In the genomic region with DNA sequence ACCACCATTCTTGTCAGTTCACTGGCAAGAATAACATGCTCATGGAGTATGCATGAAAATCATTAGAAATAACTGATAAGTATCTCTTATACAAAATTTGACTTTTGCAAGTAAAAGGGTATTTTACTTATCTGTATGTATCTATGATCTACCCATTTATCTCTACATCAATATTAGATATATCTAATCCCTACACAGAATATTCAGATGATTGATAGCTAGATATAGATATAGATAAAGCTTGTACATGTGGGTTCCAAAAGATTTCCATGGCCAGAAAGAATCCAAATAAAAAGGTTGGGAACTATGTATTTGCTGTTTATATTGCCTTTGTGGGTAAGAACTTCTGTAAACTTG, we compare ENCODE assay signal across 9 cellular contexts.
A peak's percentile ranks its signal among the peaks of the same experiment; 100 is the strongest.
DNase-seq lines count a peak whose midpoint lies in the region; ATAC-seq and TF ChIP-seq lines count a peak whose summit lies in the region.
"Had no signal": no experiment of that assay in that cellular context is flagged by ENCODE, and none has a peak within 500 bp of the region (broad histone marks: within the 10 kb centered on the region; RNA-seq: fewer than 3 reads in every experiment).

No MANE protein-coding gene starts in this region.

- no peaks in the 10 kb centered on the region for H3K36me3 Mint-ChIP-seq in osteocyte (ENCODE audit: unreplicated experiment)

- no peak overlapping the region for H3K9ac ChIP-seq in OCI-LY3 (ENCODE audit: low read length)
- H3K9ac ChIP-seq in colonic mucosa (ENCODE audit: low read depth in 2 of 2, low read length in 2 of 2): peak overlapping the region in 1 of 2 donors; percentile 1

- no peaks in the 10 kb centered on the region for H4K20me1 ChIP-seq in OCI-LY3 (ENCODE audit: insufficient read depth, low read length)

- H3K9me3 ChIP-seq in A673 (ENCODE audit: low read depth, low read length, poor library complexity, severe bottlenecking) (no peaks in the 10 kb centered on the region), OCI-LY3 (ENCODE audit: insufficient read depth, low read length) (no peaks in the 10 kb centered on the region), colonic mucosa (no peaks in the 10 kb centered on the region)

- H3K27ac ChIP-seq in A673 (ENCODE audit: low read depth, low read length, poor library complexity, severe bottlenecking) (peak overlapping the region; percentile 78), OCI-LY3 (ENCODE audit: low read length) (peak overlapping the region; percentile 78), colonic mucosa (peak overlapping the region; percentile 62)

- peaks cover 90% of the 10 kb centered on the region for H3K4me1 Mint-ChIP-seq in osteocyte (ENCODE audit: unreplicated experiment)

- no peak for TF ChIP-seq CTCF in A673 (conservative IDR thresholded peaks at IDR 0.05; ENCODE audit: low read depth, low read length)
- TF ChIP-seq CTCF in OCI-LY3 (IDR thresholded peaks at IDR 0.05; ENCODE audit: low read depth, low read length): no peak
- no peak for TF ChIP-seq CTCF in colonic mucosa (IDR thresholded peaks at IDR 0.05)
- TF ChIP-seq CTCF in osteocyte (IDR thresholded peaks at IDR 0.05): no peak

- H3K27me3 ChIP-seq in A673 (replicated peaks; ENCODE audit: insufficient read depth, low read depth, low read length, poor library complexity): no peaks in the 10 kb centered on the region
- H3K27me3 ChIP-seq in OCI-LY3 (ENCODE audit: low read depth, low read length): no peaks in the 10 kb centered on the region
- no peaks in the 10 kb centered on the region for H3K27me3 ChIP-seq in colonic mucosa

- H3K9me3 Mint-ChIP-seq in osteocyte (ENCODE audit: unreplicated experiment): no peaks in the 10 kb centered on the region

- no peak for ATAC-seq in GM18511 (IDR thresholded peaks at IDR 0.05; ENCODE audit: unreplicated experiment)

- intact Hi-C loops in A673 (cut with micrococcal nuclease; ENCODE audit: unreplicated experiment) (no loop called here), colonic mucosa (cut with DNase I) (no loop called here)

- peak overlapping the region; percentile 94 for H3K27ac Mint-ChIP-seq in osteocyte (ENCODE audit: unreplicated experiment)

- H3K4me3 Mint-ChIP-seq in osteocyte (ENCODE audit: unreplicated experiment): no peak overlapping the region

- no peak overlapping the region for H2AFZ ChIP-seq in OCI-LY3 (ENCODE audit: low read depth, low read length)

- H3K4me1 ChIP-seq in A673 (ENCODE audit: insufficient read depth, low read length, poor library complexity, severe bottlenecking): peaks cover 79% of the 10 kb centered on the region
- peaks cover 32% of the 10 kb centered on the region for H3K4me1 ChIP-seq in OCI-LY3 (ENCODE audit: low read length)
- no peaks in the 10 kb centered on the region for H3K4me1 ChIP-seq in colonic mucosa

- POLR2A ChIA-PET in A673 (lab: Charles Lee; ENCODE audit: low non-redundant PET): no interaction called here

- no TSS peak for BruUV-seq in A673 (replicated peaks; lab: Mats Ljungman, UMichigan)

- DNase-seq in A673 (ENCODE audit: low spot score) (no peak), colonic mucosa (no peak), osteocyte (ENCODE audit: extremely low spot score, unreplicated experiment) (no peak), COLO829 (ENCODE audit: low spot score) (no peak), NCI-H1092 treated with DMSO at 0.1 percent for 48 hours (lab: John Stamatoyannopoulos, UW) (no peak)
- no peak for DNase-seq in activated CD4-positive, CD25-positive, alpha-beta regulatory T cell (lab: John Stamatoyannopoulos, UW)
- DNase-seq: Calu3 had no signal

- H3K79me2 ChIP-seq in OCI-LY3 (ENCODE audit: low read length): peaks cover 7% of the 10 kb centered on the region; the same call in 1 of the 2 replicates

- CTCF ChIA-PET in A673 (lab: Charles Lee): no interaction called here

- H3K4me2 ChIP-seq in OCI-LY3 (ENCODE audit: low read length): peak overlapping the region; percentile 78; the same call in 1 of the 2 replicates

- no peak overlapping the region for H3K4me3 ChIP-seq in A673 (ENCODE audit: low read depth, low read length, poor library complexity, severe bottlenecking)
- peak overlapping the region; percentile 48; the same call in 1 of the 2 replicates for H3K4me3 ChIP-seq in OCI-LY3 (ENCODE audit: low read length)
- H3K4me3 ChIP-seq in colonic mucosa: no peak overlapping the region

- H3K27me3 Mint-ChIP-seq in osteocyte (ENCODE audit: unreplicated experiment): no peaks in the 10 kb centered on the region

- H3K36me3 ChIP-seq in A673 (ENCODE audit: insufficient read depth, low read length, poor library complexity, severe bottlenecking) (no peaks in the 10 kb centered on the region), OCI-LY3 (replicated peaks; ENCODE audit: low read depth, low read length) (no peaks in the 10 kb centered on the region), colonic mucosa (no peaks in the 10 kb centered on the region)
